1 cellular context compared by ENCODE assay signal in genomic region chr7:139035588-139036353, GRCh38.
TF ChIP-seq lines count a peak whose summit lies in the region.

A gene with protein sequence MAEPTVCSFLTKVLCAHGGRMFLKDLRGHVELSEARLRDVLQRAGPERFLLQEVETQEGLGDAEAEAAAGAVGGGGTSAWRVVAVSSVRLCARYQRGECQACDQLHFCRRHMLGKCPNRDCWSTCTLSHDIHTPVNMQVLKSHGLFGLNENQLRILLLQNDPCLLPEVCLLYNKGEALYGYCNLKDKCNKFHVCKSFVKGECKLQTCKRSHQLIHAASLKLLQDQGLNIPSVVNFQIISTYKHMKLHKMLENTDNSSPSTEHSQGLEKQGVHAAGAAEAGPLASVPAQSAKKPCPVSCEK (minus strand): TSS chr7:139036042. CDS start chr7:139036017, 25 bp downstream.

TF ChIP-seq in HCT116, 20 proteins besides CTCF, POLR2A, EP300 and RAD21 (continued from another document):
- TF ChIP-seq, protein P1, sequence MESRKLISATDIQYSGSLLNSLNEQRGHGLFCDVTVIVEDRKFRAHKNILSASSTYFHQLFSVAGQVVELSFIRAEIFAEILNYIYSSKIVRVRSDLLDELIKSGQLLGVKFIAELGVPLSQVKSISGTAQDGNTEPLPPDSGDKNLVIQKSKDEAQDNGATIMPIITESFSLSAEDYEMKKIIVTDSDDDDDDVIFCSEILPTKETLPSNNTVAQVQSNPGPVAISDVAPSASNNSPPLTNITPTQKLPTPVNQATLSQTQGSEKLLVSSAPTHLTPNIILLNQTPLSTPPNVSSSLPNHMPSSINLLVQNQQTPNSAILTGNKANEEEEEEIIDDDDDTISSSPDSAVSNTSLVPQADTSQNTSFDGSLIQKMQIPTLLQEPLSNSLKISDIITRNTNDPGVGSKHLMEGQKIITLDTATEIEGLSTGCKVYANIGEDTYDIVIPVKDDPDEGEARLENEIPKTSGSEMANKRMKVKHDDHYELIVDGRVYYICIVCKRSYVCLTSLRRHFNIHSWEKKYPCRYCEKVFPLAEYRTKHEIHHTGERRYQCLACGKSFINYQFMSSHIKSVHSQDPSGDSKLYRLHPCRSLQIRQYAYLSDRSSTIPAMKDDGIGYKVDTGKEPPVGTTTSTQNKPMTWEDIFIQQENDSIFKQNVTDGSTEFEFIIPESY (IDR thresholded peaks at IDR 0.05; ENCODE audit: extremely low read depth, insufficient replicate concordance, low read length): peak; percentile 2
- TF ChIP-seq SIN3A (IDR thresholded peaks at IDR 0.05; ENCODE audit: low read depth) (peak; percentile 87), TCF7L2 (IDR thresholded peaks at IDR 0.05; ENCODE audit: borderline replicate concordance, extremely low read depth, insufficient read depth, insufficient read length) (no peak), ZFX (IDR thresholded peaks at IDR 0.05) (peak; percentile 100), EZH2 (IDR thresholded peaks at IDR 0.05) (no peak), CBX3 (IDR thresholded peaks at IDR 0.05; ENCODE audit: low read depth) (0 out of 2 replicates have a peak, but pooled peaks have one; percentile 49)
- TF ChIP-seq, protein P2, sequence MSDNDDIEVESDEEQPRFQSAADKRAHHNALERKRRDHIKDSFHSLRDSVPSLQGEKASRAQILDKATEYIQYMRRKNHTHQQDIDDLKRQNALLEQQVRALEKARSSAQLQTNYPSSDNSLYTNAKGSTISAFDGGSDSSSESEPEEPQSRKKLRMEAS (IDR thresholded peaks at IDR 0.05): peak; percentile 96
TF ChIP-seq in HCT116: peak in this region for 8.
